1 cellular context compared by ENCODE assay signal in the genomic region with DNA sequence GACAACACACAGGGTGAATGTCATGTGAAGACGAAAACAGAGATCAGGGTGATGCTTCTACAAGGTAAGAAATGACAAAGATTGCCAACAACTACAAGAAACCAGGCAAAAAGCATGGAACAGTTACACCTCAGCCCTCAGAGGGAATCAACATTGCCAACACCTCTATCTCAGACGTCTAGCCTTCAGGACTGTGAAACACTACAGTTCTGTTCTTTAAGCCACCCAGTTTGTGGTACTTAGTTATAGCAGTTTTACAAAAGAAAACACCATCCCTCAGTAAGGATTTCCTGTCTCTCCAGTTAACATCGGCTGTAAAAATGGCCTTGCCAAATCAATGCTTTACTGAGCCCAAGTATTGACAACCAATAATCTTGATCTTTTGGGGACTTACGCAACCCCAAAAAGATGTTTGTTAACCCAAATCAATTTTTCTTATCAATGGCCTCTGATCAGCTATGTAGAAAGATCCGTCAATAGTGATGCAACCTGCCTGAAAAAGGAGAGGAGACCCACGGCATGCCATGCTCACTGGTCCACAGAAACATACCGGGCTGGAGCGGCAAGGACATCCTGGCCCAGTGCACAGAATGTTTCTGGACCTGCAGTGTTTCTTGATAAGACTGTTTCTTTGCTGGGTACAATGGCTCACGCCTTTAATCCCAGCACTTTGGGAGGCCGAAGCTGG.
TF ChIP-seq lines count a peak whose summit lies in the region.

No MANE protein-coding gene starts in this region.

TF ChIP-seq in HepG2, 621 proteins besides CTCF, POLR2A, EP300 and RAD21 (continued from another document and continues in another):
- no peak for TF ChIP-seq ZNF12 (CRISPR knock-in tag; IDR thresholded peaks at IDR 0.05)
- no peak for TF ChIP-seq TCF7L2 (IDR thresholded peaks at IDR 0.05; ENCODE audit: low read depth, low read length)
- TF ChIP-seq ZBTB10 (CRISPR knock-in tag; IDR thresholded peaks at IDR 0.05; ENCODE audit: borderline replicate concordance): peak; percentile 83; the same call in 1 of the 2 replicates
- peak; percentile 60; the same call in 1 of the 2 replicates for TF ChIP-seq ZBTB38 (CRISPR knock-in tag; IDR thresholded peaks at IDR 0.05)
- no peak for TF ChIP-seq ZNF275 (CRISPR knock-in tag; IDR thresholded peaks at IDR 0.05; ENCODE audit: borderline replicate concordance)
- peak; percentile 33; the same call in 1 of the 2 replicates for TF ChIP-seq SOX5 (CRISPR knock-in tag; IDR thresholded peaks at IDR 0.05; ENCODE audit: borderline replicate concordance)
- TF ChIP-seq ZNF549 (CRISPR knock-in tag; IDR thresholded peaks at IDR 0.05): no peak
- TF ChIP-seq NFE2L2 (IDR thresholded peaks at IDR 0.05; ENCODE audit: low read length): no peak
- TF ChIP-seq, protein P1, sequence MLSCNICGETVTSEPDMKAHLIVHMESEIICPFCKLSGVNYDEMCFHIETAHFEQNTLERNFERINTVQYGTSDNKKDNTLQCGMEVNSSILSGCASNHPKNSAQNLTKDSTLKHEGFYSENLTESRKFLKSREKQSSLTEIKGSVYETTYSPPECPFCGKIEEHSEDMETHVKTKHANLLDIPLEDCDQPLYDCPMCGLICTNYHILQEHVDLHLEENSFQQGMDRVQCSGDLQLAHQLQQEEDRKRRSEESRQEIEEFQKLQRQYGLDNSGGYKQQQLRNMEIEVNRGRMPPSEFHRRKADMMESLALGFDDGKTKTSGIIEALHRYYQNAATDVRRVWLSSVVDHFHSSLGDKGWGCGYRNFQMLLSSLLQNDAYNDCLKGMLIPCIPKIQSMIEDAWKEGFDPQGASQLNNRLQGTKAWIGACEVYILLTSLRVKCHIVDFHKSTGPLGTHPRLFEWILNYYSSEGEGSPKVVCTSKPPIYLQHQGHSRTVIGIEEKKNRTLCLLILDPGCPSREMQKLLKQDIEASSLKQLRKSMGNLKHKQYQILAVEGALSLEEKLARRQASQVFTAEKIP (CRISPR knock-in tag; IDR thresholded peaks at IDR 0.05; ENCODE audit: borderline replicate concordance): no peak
- TF ChIP-seq TAF1 (CRISPR knock-in tag; IDR thresholded peaks at IDR 0.05): no peak
- no peak for TF ChIP-seq ZIK1 (CRISPR knock-in tag; IDR thresholded peaks at IDR 0.05; ENCODE audit: borderline replicate concordance, low read depth)
- no peak for TF ChIP-seq NAIF1 (CRISPR knock-in tag; IDR thresholded peaks at IDR 0.05; ENCODE audit: borderline replicate concordance)
- TF ChIP-seq, protein P2, sequence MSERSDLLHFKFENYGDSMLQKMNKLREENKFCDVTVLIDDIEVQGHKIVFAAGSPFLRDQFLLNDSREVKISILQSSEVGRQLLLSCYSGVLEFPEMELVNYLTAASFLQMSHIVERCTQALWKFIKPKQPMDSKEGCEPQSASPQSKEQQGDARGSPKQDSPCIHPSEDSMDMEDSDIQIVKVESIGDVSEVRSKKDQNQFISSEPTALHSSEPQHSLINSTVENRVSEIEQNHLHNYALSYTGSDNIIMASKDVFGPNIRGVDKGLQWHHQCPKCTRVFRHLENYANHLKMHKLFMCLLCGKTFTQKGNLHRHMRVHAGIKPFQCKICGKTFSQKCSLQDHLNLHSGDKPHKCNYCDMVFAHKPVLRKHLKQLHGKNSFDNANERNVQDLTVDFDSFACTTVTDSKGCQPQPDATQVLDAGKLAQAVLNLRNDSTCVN (CRISPR knock-in tag; IDR thresholded peaks at IDR 0.05; ENCODE audit: borderline replicate concordance): no peak
- peak; percentile 48; the same call in 1 of the 2 replicates for TF ChIP-seq ZNF574 (CRISPR knock-in tag; IDR thresholded peaks at IDR 0.05)
- no peak for TF ChIP-seq IKZF1 (IDR thresholded peaks at IDR 0.05)
- TF ChIP-seq RBM39 (IDR thresholded peaks at IDR 0.05; ENCODE audit: low read depth, low read length, poor library complexity, severe bottlenecking): no peak
- no peak for TF ChIP-seq MZF1 (CRISPR knock-in tag; IDR thresholded peaks at IDR 0.05; ENCODE audit: borderline replicate concordance)
- TF ChIP-seq GPN1 (CRISPR knock-in tag; IDR thresholded peaks at IDR 0.05; ENCODE audit: borderline replicate concordance): no peak
- peak; percentile 55; the same call in 1 of the 2 replicates for TF ChIP-seq NFKBIZ (CRISPR knock-in tag; IDR thresholded peaks at IDR 0.05)
- 0 out of 2 replicates have a peak, but pooled peaks have one; percentile 64 for TF ChIP-seq ZFP90 (CRISPR knock-in tag; IDR thresholded peaks at IDR 0.05; ENCODE audit: borderline replicate concordance)
- peak; percentile 88 for TF ChIP-seq MED1 (CRISPR knock-in tag; IDR thresholded peaks at IDR 0.05)
- no peak for TF ChIP-seq TP53 (CRISPR knock-in tag; conservative IDR thresholded peaks at IDR 0.05)
- no peak for TF ChIP-seq ZNF24 (IDR thresholded peaks at IDR 0.05)
- no peak for TF ChIP-seq SCMH1 (CRISPR knock-in tag; IDR thresholded peaks at IDR 0.05; ENCODE audit: borderline replicate concordance)
- TF ChIP-seq, protein P3, sequence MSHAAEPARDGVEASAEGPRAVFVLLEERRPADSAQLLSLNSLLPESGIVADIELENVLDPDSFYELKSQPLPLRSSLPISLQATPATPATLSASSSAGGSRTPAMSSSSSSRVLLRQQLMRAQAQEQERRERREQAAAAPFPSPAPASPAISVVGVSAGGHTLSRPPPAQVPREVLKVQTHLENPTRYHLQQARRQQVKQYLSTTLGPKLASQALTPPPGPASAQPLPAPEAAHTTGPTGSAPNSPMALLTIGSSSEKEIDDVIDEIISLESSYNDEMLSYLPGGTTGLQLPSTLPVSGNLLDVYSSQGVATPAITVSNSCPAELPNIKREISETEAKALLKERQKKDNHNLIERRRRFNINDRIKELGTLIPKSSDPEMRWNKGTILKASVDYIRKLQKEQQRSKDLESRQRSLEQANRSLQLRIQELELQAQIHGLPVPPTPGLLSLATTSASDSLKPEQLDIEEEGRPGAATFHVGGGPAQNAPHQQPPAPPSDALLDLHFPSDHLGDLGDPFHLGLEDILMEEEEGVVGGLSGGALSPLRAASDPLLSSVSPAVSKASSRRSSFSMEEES (CRISPR knock-in tag; IDR thresholded peaks at IDR 0.05): no peak
- peak; percentile 44; the same call in 1 of the 2 replicates for TF ChIP-seq POGK (CRISPR knock-in tag; conservative IDR thresholded peaks at IDR 0.05)
- TF ChIP-seq ZNF644 (CRISPR knock-in tag; IDR thresholded peaks at IDR 0.05; ENCODE audit: low read depth): no peak
- TF ChIP-seq, protein P4, sequence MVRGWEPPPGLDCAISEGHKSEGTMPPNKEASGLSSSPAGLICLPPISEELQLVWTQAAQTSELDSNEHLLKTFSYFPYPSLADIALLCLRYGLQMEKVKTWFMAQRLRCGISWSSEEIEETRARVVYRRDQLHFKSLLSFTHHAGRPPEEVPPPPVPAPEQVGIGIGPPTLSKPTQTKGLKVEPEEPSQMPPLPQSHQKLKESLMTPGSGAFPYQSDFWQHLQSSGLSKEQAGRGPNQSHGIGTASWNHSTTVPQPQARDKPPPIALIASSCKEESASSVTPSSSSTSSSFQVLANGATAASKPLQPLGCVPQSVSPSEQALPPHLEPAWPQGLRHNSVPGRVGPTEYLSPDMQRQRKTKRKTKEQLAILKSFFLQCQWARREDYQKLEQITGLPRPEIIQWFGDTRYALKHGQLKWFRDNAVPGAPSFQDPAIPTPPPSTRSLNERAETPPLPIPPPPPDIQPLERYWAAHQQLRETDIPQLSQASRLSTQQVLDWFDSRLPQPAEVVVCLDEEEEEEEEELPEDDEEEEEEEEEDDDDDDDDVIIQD (CRISPR knock-in tag; IDR thresholded peaks at IDR 0.05; ENCODE audit: low read depth): 0 out of 2 replicates have a peak, but pooled peaks have one; percentile 22
- no peak; the same call in 1 of the 2 replicates for TF ChIP-seq GABPB1 (CRISPR knock-in tag; IDR thresholded peaks at IDR 0.05)
- TF ChIP-seq, protein P5, sequence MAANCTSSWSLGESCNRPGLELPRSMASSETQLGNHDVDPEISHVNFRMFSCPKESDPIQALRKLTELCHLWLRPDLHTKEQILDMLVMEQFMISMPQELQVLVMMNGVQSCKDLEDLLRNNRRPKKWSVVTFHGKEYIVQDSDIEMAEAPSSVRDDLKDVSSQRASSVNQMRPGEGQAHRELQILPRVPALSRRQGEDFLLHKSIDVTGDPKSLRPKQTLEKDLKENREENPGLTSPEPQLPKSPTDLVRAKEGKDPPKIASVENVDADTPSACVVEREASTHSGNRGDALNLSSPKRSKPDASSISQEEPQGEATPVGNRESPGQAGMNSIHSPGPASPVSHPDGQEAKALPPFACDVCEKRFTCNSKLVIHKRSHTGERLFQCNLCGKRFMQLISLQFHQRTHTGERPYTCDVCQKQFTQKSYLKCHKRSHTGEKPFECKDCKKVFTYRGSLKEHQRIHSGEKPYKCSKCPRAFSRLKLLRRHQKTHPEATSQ (CRISPR knock-in tag; IDR thresholded peaks at IDR 0.05; ENCODE audit: borderline replicate concordance): no peak
- TF ChIP-seq, protein P6, sequence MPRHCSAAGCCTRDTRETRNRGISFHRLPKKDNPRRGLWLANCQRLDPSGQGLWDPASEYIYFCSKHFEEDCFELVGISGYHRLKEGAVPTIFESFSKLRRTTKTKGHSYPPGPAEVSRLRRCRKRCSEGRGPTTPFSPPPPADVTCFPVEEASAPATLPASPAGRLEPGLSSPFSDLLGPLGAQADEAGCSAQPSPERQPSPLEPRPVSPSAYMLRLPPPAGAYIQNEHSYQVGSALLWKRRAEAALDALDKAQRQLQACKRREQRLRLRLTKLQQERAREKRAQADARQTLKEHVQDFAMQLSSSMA (CRISPR knock-in tag; IDR thresholded peaks at IDR 0.05): no peak
- TF ChIP-seq ZNF431 (CRISPR knock-in tag; IDR thresholded peaks at IDR 0.05; ENCODE audit: borderline replicate concordance, low read depth): no peak
- TF ChIP-seq ZNF761 (CRISPR knock-in tag; conservative IDR thresholded peaks at IDR 0.05): no peak
- no peak for TF ChIP-seq AHR (CRISPR knock-in tag; IDR thresholded peaks at IDR 0.05)
